In genomic region chr9:98121096-98121495, GRCh38 we compare ENCODE assay signal across 1 cellular context.
TF ChIP-seq lines count a peak whose summit lies in the region.

No MANE protein-coding gene starts in this region.

TF ChIP-seq in H1, 55 proteins besides CTCF, POLR2A, EP300 and RAD21 (continued from another document):
- TF ChIP-seq CHD1 (IDR thresholded peaks at IDR 0.05; ENCODE audit: low read depth, low read length) = no peak
- TF ChIP-seq NRF1 (IDR thresholded peaks at IDR 0.05; ENCODE audit: low read depth, low read length) = no peak
- TF ChIP-seq KDM1A (IDR thresholded peaks at IDR 0.05; ENCODE audit: borderline replicate concordance, low read length) = no peak
- TF ChIP-seq TAF1 (IDR thresholded peaks at IDR 0.05; ENCODE audit: low read depth, low read length) = no peak
- no peak for TF ChIP-seq GTF2F1 (IDR thresholded peaks at IDR 0.05; ENCODE audit: borderline replicate concordance, low read depth, low read length)
- no peak for TF ChIP-seq TAF7 (optimal IDR thresholded peaks at IDR 0.05; ENCODE audit: borderline replicate concordance, low read depth, low read length)
- TF ChIP-seq YY1 (IDR thresholded peaks at IDR 0.05; ENCODE audit: low read depth, low read length) = no peak
- TF ChIP-seq KDM4A (IDR thresholded peaks at IDR 0.05; ENCODE audit: low read depth, low read length, severe bottlenecking) = no peak
- TF ChIP-seq HDAC6 (IDR thresholded peaks at IDR 0.05; ENCODE audit: low read depth, low read length) = no peak
- TF ChIP-seq SP2 (IDR thresholded peaks at IDR 0.05; ENCODE audit: low read length) = no peak
- TF ChIP-seq EGR1 (IDR thresholded peaks at IDR 0.05; ENCODE audit: borderline replicate concordance, low read depth, low read length) = no peak
- no peak for TF ChIP-seq SAP30 (IDR thresholded peaks at IDR 0.05; ENCODE audit: insufficient read depth, insufficient replicate concordance, low read length)
- TF ChIP-seq SIN3A (conservative IDR thresholded peaks at IDR 0.05 in 1 of 2, IDR thresholded peaks at IDR 0.05 in 1 of 2; ENCODE audit: low read depth in 1 of 2, low read length in 2 of 2) = no peak
- no peak for TF ChIP-seq NANOG (IDR thresholded peaks at IDR 0.05; ENCODE audit: insufficient read depth, low read depth, low read length, poor library complexity, severe bottlenecking)
- TF ChIP-seq ATF3 (IDR thresholded peaks at IDR 0.05; ENCODE audit: insufficient read depth, low read depth, low read length) = no peak
